In the genomic region with DNA sequence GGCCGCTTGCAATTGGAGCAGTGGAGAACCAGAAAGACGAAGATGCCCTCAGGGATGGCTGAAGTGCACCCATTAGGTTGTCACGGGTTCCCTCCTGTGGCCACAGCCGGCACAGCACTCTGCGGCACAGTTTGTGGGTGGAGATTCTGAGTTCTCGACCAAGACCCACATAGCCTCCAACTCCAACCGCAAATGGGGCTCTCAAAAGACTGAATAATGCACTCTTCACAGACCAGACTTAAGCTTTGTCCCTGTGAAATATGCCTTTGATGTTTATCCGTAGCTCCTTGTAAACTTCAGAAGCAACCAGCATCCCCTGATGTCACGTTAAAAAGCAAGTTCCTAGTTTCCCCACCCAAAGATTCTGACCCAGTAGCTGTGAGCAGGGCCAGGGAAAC, we compare ENCODE assay signal across 7 cellular contexts. TPM values are rescaled to one million over a fixed set of nuclear protein-coding genes. Genes with fewer than 3 reads are reported as not detected.
DNase-seq lines count a peak whose midpoint lies in the region; ATAC-seq, FAIRE-seq and TF ChIP-seq lines count a peak whose summit lies in the region.

No MANE protein-coding gene starts in this region.

- no peaks in the 10 kb centered on the region for H3K36me3 ChIP-seq in gastrocnemius medialis

- H3K9me3 ChIP-seq in gastrocnemius medialis, result no peaks in the 10 kb centered on the region

- H3K27ac ChIP-seq in gastrocnemius medialis, result no peak overlapping the region

- in situ Hi-C loops in gastrocnemius medialis (cut with MboI; ENCODE audit: low sequenced_read_pairs in 4 of 4), result loop anchor here in 2 of 4 donors (10.0 to 25.0 kb wide), 3 partner anchors 162 to 262 kb away; partner anchors contain the start of gene NAPB (in 1 of the 2)

- intact Hi-C loops in gastrocnemius medialis (cut with DNase I; ENCODE audit: low total_unique reads), result loop anchor here (2.0 to 5.0 kb wide), 2 partner anchors 164 to 256 kb away; partner anchors contain the start of gene NXT1

- peak; percentile 75 for DNase-seq in GM12891 (ENCODE audit: insufficient read length, low spot score)
- peak; percentile 54 for DNase-seq in NCI-H1092 treated with DMSO at 0.1 percent for 48 hours (lab: John Stamatoyannopoulos, UW)
- peak; percentile 95 for DNase-seq in SW480 (ENCODE audit: low spot score)
- peak; percentile 67 for DNase-seq in amniotic epithelial cell (ENCODE audit: low read depth)
- DNase-seq in hepatic stellate cell (ENCODE audit: low spot score), result peak; percentile 82
- DNase-seq in gastrocnemius medialis, result peak; percentile 54 to 68

- peak; percentile 79 for FAIRE-seq in GM12891 (lab: Jason Lieb, UNC)

- no peak for TF ChIP-seq POLR2A in GM12891 (IDR thresholded peaks at IDR 0.05; ENCODE audit: low read depth, low read length)
- no peak for TF ChIP-seq POLR2A in gastrocnemius medialis (IDR thresholded peaks at IDR 0.05)

- no peaks in the 10 kb centered on the region for H3K27me3 ChIP-seq in gastrocnemius medialis

- TF ChIP-seq CTCF in gastrocnemius medialis (IDR thresholded peaks at IDR 0.05 in 4 of 5, conservative IDR thresholded peaks at IDR 0.05 in 1 of 5), result peak; percentile 76 to 88 (median 81)

- H3K4me1 ChIP-seq in gastrocnemius medialis, result no peaks in the 10 kb centered on the region

- ATAC-seq in HG02610 (IDR thresholded peaks at IDR 0.05; ENCODE audit: unreplicated experiment) (peak; percentile 73), gastrocnemius medialis (peak; percentile 87 to 95)

- H3K4me3 ChIP-seq in gastrocnemius medialis, result no peak overlapping the region

TF ChIP-seq in GM12891, 5 proteins besides CTCF, POLR2A, EP300 and RAD21:
- TF ChIP-seq POU2F2 (IDR thresholded peaks at IDR 0.05; ENCODE audit: low read depth, low read length) (0 out of 2 replicates have a peak, but pooled peaks have one; percentile 20), POLR2AphosphoS5 (IDR thresholded peaks at IDR 0.05; ENCODE audit: low read depth, low read length) (no peak)

RNA-seq across cellular contexts. Expression of gene CST9, which starts 0.9 kb away (rescaled TPM):
- polyA plus RNA-seq in GM12891 (2012; ENCODE audit: low read depth, missing spikeins), result not detected
- not detected for total RNA-seq in gastrocnemius medialis

RNA-seq across cellular contexts. Expression of gene CST3, which starts 31.1 kb away (rescaled TPM):
- 27.7 TPM for polyA plus RNA-seq in GM12891 (2012; ENCODE audit: low read depth, missing spikeins)
- total RNA-seq in gastrocnemius medialis, result 1,000 to 10,000 TPM in 1 of 4 donors, 100 to 1,000 TPM in 3; 461 to 1,821 (median 697) TPM

RNA-seq across cellular contexts. Expression of gene CST9L, which starts 38.4 kb away (rescaled TPM):
- not detected for polyA plus RNA-seq in GM12891 (2012; ENCODE audit: low read depth, missing spikeins)
- total RNA-seq in gastrocnemius medialis, result not detected
